Comparison of ENCODE assay signal across 1 cellular context in genomic region chr12:116920939-116921338, GRCh38.
TF ChIP-seq lines count a peak whose summit lies in the region.

No MANE protein-coding gene starts in this region.

TF ChIP-seq in WTC11, 78 proteins besides CTCF, POLR2A, EP300 and RAD21 (continued from another document):
- no peak for TF ChIP-seq ATF2 (CRISPR knock-in tag; IDR thresholded peaks at IDR 0.05; ENCODE audit: borderline replicate concordance, low read depth)
- no peak for TF ChIP-seq EMX1 (CRISPR knock-in tag; IDR thresholded peaks at IDR 0.05)
- no peak for TF ChIP-seq FOXK1 (CRISPR knock-in tag; IDR thresholded peaks at IDR 0.05)
- TF ChIP-seq CBFB (CRISPR knock-in tag; IDR thresholded peaks at IDR 0.05; ENCODE audit: low read depth), result no peak
- TF ChIP-seq NR2C2 (CRISPR knock-in tag; IDR thresholded peaks at IDR 0.05), result no peak
- TF ChIP-seq SP1 (CRISPR knock-in tag; conservative IDR thresholded peaks at IDR 0.05), result no peak
- no peak for TF ChIP-seq ERG (CRISPR knock-in tag; IDR thresholded peaks at IDR 0.05)
- TF ChIP-seq ETV6 (CRISPR knock-in tag; IDR thresholded peaks at IDR 0.05), result no peak
- TF ChIP-seq NFYB (CRISPR knock-in tag; conservative IDR thresholded peaks at IDR 0.05; ENCODE audit: low read depth), result no peak
- TF ChIP-seq E2F1 (CRISPR knock-in tag; IDR thresholded peaks at IDR 0.05), result no peak
- TF ChIP-seq ZNF263 (CRISPR knock-in tag; IDR thresholded peaks at IDR 0.05; ENCODE audit: low read depth), result no peak
- no peak for TF ChIP-seq ZNF396 (CRISPR knock-in tag; IDR thresholded peaks at IDR 0.05; ENCODE audit: borderline replicate concordance)
- no peak for TF ChIP-seq ZSCAN18 (CRISPR knock-in tag; IDR thresholded peaks at IDR 0.05)
